In the genomic region with DNA sequence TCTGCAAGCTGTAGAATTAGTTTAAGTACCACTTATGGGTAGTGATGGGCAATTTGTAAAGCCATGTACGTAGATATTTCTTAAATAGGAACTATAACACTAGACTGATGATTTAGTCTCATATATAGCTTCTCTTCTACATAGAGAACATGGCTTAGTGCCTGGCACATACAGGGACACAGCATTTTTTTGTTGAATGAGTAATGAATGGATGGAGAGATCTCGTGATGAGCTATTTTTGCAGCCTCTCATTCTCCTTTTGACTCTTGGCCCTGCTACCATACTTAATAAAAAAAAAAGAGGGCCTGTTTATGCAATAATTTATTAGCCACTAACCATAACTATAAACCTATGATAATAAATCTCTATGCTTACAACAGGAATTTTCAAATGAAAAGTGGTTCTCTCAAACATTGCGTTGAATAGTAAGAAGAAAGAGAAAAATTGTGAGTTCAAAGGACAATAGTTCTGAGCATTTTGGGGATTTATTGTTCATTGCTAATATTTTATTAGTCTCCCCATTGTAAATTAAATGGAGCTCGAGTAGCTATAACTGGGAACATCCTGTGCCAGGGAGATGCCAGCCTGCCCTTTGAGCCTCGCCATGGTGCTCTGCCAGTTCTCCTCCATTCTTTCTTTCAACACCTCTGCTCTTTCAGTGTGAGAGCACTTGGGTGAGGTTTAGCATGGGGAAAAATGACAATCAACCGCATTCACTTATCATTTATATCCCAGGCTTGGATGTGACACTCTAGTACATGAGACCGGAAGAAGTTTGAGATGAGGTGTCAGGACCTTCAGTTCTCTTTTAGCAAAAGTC, we compare ENCODE assay signal across 21 cellular contexts. TPM values are rescaled to one million over a fixed set of nuclear protein-coding genes. Genes with fewer than 3 reads are reported as not detected.
"Had no signal": no experiment of that assay in that cellular context is flagged by ENCODE, and none has a peak within 500 bp of the region (broad histone marks: within the 10 kb centered on the region; RNA-seq: fewer than 3 reads in every experiment).

No MANE protein-coding gene starts in this region.

- H3K36me3 ChIP-seq: right lobe of liver, thyroid gland had no signal

- H3K4me3 ChIP-seq: hepatocyte, right lobe of liver, thyroid gland had no signal

- H3K27ac ChIP-seq: hepatocyte, right lobe of liver, thyroid gland had no signal

- DNase-seq: activated B cell treated with CpG ODN at 0.5 μM for 24 hours; activated CD4-positive, alpha-beta T cell treated with anti-CD3 and anti-CD28 coated beads for 4 hours; activated CD4-positive, alpha-beta T cell treated with anti-CD3 and anti-CD28 coated beads, Interleukin-2, amount 50 U/mL, for 48 hours; activated CD8-positive, alpha-beta memory T cell treated with anti-CD3 and anti-CD28 coated beads, Interleukin-2, amount 50 U/mL, for 48 hours; activated naive CD4-positive, alpha-beta T cell treated with Interleukin-2 at 50 U/mL for 16 hours; activated naive CD8-positive, alpha-beta T cell treated with anti-CD3 and anti-CD28 coated beads, Interleukin-2, amount 10 ng/mL, durations not matched to agents 7 days and 5 days; activated T-cell treated with anti-CD3 and anti-CD28 coated beads, Interleukin-2, amount 50 U/mL, for 48 hours; amniotic stem cell; cerebellar nuclear complex; cortex of kidney; erythroblast; foreskin fibroblast; kidney glomerular epithelial cell; midbrain; natural killer cell; right lobe of liver; stimulated activated CD4-positive, alpha-beta T cell treated with anti-CD3 and anti-CD28 coated beads, Interleukin-4, amount 100 ng/mL, for 1 hour; stimulated activated naive CD4-positive, alpha-beta T cell treated with Interleukin-2 at 50 U/mL for 16 hours; T-cell; thyroid gland had no signal

- H3K27me3 ChIP-seq: right lobe of liver, thyroid gland had no signal

- ATAC-seq: natural killer cell, right lobe of liver, T-cell had no signal

- H3K9me3 ChIP-seq: right lobe of liver, thyroid gland had no signal

RNA-seq across cellular contexts. Expression of a gene that starts 14.7 kb away (rescaled TPM):
- total RNA-seq: activated B cell treated with CpG ODN at 0.5 μM for 24 hours had no signal
